22 cellular contexts compared by ENCODE assay signal in the genomic region with DNA sequence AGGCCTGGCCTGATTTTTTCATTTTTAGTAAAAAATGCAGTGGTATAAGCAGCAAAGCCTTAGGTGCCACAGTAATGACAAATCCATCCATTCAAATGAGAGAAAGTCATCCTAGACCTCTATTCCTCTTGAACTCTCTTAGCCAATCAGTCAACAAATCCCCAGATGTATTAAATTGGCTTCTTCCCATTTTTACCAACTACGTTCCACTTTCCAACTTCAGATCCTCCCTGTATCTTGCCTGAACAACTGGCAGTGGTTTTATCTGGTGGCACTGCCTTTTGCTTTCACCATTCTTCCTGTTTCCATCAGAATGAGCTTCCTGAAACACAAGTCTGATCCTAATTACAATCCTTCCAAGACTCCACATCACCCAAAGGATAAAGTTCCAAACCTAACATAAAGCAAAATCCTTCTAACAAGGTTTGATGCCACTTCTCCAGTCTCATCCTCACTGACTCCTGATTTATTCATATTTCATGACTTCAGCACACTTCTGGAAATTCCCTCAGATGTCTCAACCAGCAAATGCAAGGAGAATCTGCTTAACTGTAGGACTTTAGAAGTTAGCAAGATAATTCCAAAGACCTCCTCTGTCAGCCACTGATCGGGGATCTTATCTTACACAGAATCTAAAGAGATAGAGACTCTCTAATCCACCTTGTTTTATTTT.
A peak's percentile ranks its signal among the peaks of the same experiment; 100 is the strongest.
DNase-seq lines count a peak whose midpoint lies in the region; ATAC-seq, FAIRE-seq and TF ChIP-seq lines count a peak whose summit lies in the region.
"Had no signal": no experiment of that assay in that cellular context is flagged by ENCODE, and none has a peak within 500 bp of the region (broad histone marks: within the 10 kb centered on the region; RNA-seq: fewer than 3 reads in every experiment).

No MANE protein-coding gene starts in this region.

- no peak overlapping the region for H2BK15ac ChIP-seq in mesenchymal stem cell (ENCODE audit: low read depth, poor library complexity, severe bottlenecking)

- H2BK12ac ChIP-seq in mesenchymal stem cell (ENCODE audit: low read length in 2 of 2), result no peak overlapping the region

- no peaks in the 10 kb centered on the region for H3K79me1 ChIP-seq in mesenchymal stem cell (replicated peaks; ENCODE audit: low read length, poor library complexity, severe bottlenecking)

- no peak overlapping the region for H3K23ac ChIP-seq in mesenchymal stem cell (ENCODE audit: low read length in 2 of 2)

- in situ Hi-C loops in G401 (cut with HindIII; ENCODE audit: low sequenced_read_pairs), result no loop called here

- no peaks in the 10 kb centered on the region for H3K9me3 ChIP-seq in A549
- H3K9me3 ChIP-seq in mesenchymal stem cell (ENCODE audit: control insufficient read depth, low read length), result no peaks in the 10 kb centered on the region
- no peaks in the 10 kb centered on the region for H3K9me3 ChIP-seq in sigmoid colon
- H3K9me3 ChIP-seq: right atrium auricular region, upper lobe of right lung had no signal

- no peak for TF ChIP-seq RAD21 in A549 (conservative IDR thresholded peaks at IDR 0.05 in 1 of 2, IDR thresholded peaks at IDR 0.05 in 1 of 2)

- TF ChIP-seq CTCF in A549 (IDR thresholded peaks at IDR 0.05) (no peak), choroid plexus epithelial cell (conservative IDR thresholded peaks at IDR 0.05; ENCODE audit: low read depth, low read length) (no peak), sigmoid colon (IDR thresholded peaks at IDR 0.05) (no peak)

- H2AK5ac ChIP-seq in mesenchymal stem cell (ENCODE audit: low read length, severe bottlenecking), result peak overlapping the region; percentile 53

- ATAC-seq in A549, result peak in 1 of 2 experiments; percentile 58; a peak in 3 of 6 replicates
- no peak for ATAC-seq in HG03354 (IDR thresholded peaks at IDR 0.05; ENCODE audit: poor library complexity, severe bottlenecking, unreplicated experiment)
- ATAC-seq: activated naive CD8-positive, alpha-beta T cell treated with anti-CD3 and anti-CD28 coated beads, Interleukin-2, amount 50 U/mL, for 24 hours; stimulated activated naive CD8-positive, alpha-beta T cell treated with anti-CD3 and anti-CD28 coated beads, Interleukin-15, Interleukin-2, amounts not matched to agents 100 U/mL and 50 U/mL, for 24 hours had no signal

- H2BK5ac ChIP-seq in mesenchymal stem cell (ENCODE audit: low read depth, low read length, poor library complexity, severe bottlenecking), result no peak overlapping the region

- H3K9ac ChIP-seq in mesenchymal stem cell (ENCODE audit: low read length), result peak overlapping the region; percentile 81

- H3K4me3 ChIP-seq in A549 (no peak overlapping the region), choroid plexus epithelial cell (ENCODE audit: low read depth, low read length) (no peak overlapping the region), mesenchymal stem cell (ENCODE audit: insufficient read depth in 1 of 2, low read depth in 1 of 2, low read length in 2 of 2) (no peak overlapping the region), sigmoid colon (no peak overlapping the region)
- H3K4me3 ChIP-seq: cardiac muscle cell, right atrium auricular region, upper lobe of right lung had no signal

- no peak overlapping the region for H3K18ac ChIP-seq in mesenchymal stem cell (ENCODE audit: low read depth in 1 of 2, low read length in 2 of 2)

- H3K4me1 ChIP-seq in A549 (peaks cover 34% of the 10 kb centered on the region), mesenchymal stem cell (ENCODE audit: control insufficient read depth, insufficient read depth, low read depth, low read length) (peaks cover 2% of the 10 kb centered on the region), sigmoid colon (peaks cover 0 to 26% (median 17%) of the 10 kb centered on the region in 4 donors)
- H3K4me1 ChIP-seq: upper lobe of right lung had no signal

- POLR2A ChIA-PET in A549 (lab: Yijun Ruan, JAX), result no interaction called here

- peak overlapping the region; percentile 85 to 92 for H3K27ac ChIP-seq in A549
- peak overlapping the region; percentile 31 for H3K27ac ChIP-seq in mesenchymal stem cell (ENCODE audit: low read length, poor library complexity, severe bottlenecking)
- H3K27ac ChIP-seq in sigmoid colon, result peak overlapping the region in 1 of 4 donors; percentile 28
- H3K27ac ChIP-seq: cardiac muscle cell, upper lobe of right lung had no signal

- no peaks in the 10 kb centered on the region for H3K27me3 ChIP-seq in mesenchymal stem cell (ENCODE audit: control insufficient read depth in 1 of 2, insufficient read depth in 1 of 2, low read length in 2 of 2)
- no peaks in the 10 kb centered on the region for H3K27me3 ChIP-seq in sigmoid colon
- H3K27me3 ChIP-seq: cardiac muscle cell, right atrium auricular region, upper lobe of right lung had no signal

- H3K4me2 ChIP-seq in A549 (no peak overlapping the region; the same call in 2 of the 3 replicates), mesenchymal stem cell (ENCODE audit: low read length, poor library complexity, severe bottlenecking) (no peak overlapping the region)

- H3K36me3 ChIP-seq in mesenchymal stem cell (ENCODE audit: control insufficient read depth in 1 of 2, insufficient read depth in 2 of 2, low read depth in 1 of 2, low read length in 2 of 2), result no peaks in the 10 kb centered on the region
- H3K36me3 ChIP-seq in sigmoid colon, result no peaks in the 10 kb centered on the region
- H3K36me3 ChIP-seq: cardiac muscle cell, right atrium auricular region, upper lobe of right lung had no signal

- no peak overlapping the region for H3K14ac ChIP-seq in mesenchymal stem cell (ENCODE audit: low read length in 2 of 2)

- TF ChIP-seq EP300 in A549 (IDR thresholded peaks at IDR 0.05) (no peak), sigmoid colon (IDR thresholded peaks at IDR 0.05) (no peak)

- no peak overlapping the region for H3K4ac ChIP-seq in mesenchymal stem cell (ENCODE audit: low read depth in 1 of 2, low read length in 2 of 2)

- no peak overlapping the region for H4K91ac ChIP-seq in mesenchymal stem cell (ENCODE audit: low read length)

- H4K8ac ChIP-seq in mesenchymal stem cell (ENCODE audit: low read length), result no peak overlapping the region

- H2BK120ac ChIP-seq in mesenchymal stem cell (ENCODE audit: low read depth, low read length), result no peak overlapping the region

- FAIRE-seq in A549 (lab: Jason Lieb, UNC), result no peak
- FAIRE-seq: H1 had no signal

- intact Hi-C loops in sigmoid colon (cut with DNase I), result no loop called here

- peak in 1 of 2 experiments; percentile 16 for DNase-seq in A549 (ENCODE audit: low read depth in 1 of 2, low spot score in 1 of 2)
- DNase-seq in LHCN-M2 (ENCODE audit: low read depth), result peak; percentile 35
- peak; percentile 41 for DNase-seq in choroid plexus epithelial cell (ENCODE audit: low read depth)
- no peak for DNase-seq in mesenchymal stem cell
- no peak for DNase-seq in sigmoid colon
- no peak for DNase-seq in activated T-cell treated with anti-CD3 and anti-CD28 coated beads, Interleukin-2, amount 50 U/mL, for 48 hours
- no peak for DNase-seq in G401 (ENCODE audit: low spot score)
- DNase-seq: activated CD4-positive, alpha-beta T cell treated with anti-CD3 and anti-CD28 coated beads for 1 hour; activated naive CD8-positive, alpha-beta T cell treated with anti-CD3 and anti-CD28 coated beads, Interleukin-2, amount 50 U/mL, for 24 hours; CD8-positive, alpha-beta memory T cell; DMS79; effector CD8-positive, alpha-beta T cell; left cardiac atrium; NCI-H1048; NCI-H2107; NCI-H526; stimulated activated naive CD8-positive, alpha-beta T cell treated with anti-CD3 and anti-CD28 coated beads, Interleukin-15, Interleukin-2, amounts not matched to agents 100 U/mL and 50 U/mL, for 24 hours; upper lobe of right lung had no signal

- no peak overlapping the region for H2AFZ ChIP-seq in mesenchymal stem cell (ENCODE audit: low read depth, low read length)

- CTCF ChIA-PET in A549 (lab: Yijun Ruan, JAX), result interaction anchor here (0.7 to 1.2 kb wide), 3 partner anchors 87 to 257 kb away, joined by 3 to 5 read pairs (median 4); no protein-coding TSS in a partner anchor

- TF ChIP-seq POLR2A in A549 (IDR thresholded peaks at IDR 0.05; ENCODE audit: low read length), result no peak
- no peak for TF ChIP-seq POLR2A in sigmoid colon (IDR thresholded peaks at IDR 0.05)

- 78% methylated on average over 2 of the region's 2 CpGs for WGBS in A549 (ENCODE audit: missing lambda C conversion rate)
- WGBS in mesenchymal stem cell, result 98% methylated on average over 2 of the region's 2 CpGs
- 87 to 90% methylated on average over 2 of the region's 2 CpGs for WGBS in sigmoid colon, 2 donors

TF ChIP-seq in A549, 52 proteins besides CTCF, POLR2A, EP300 and RAD21 (continues in another document):
- TF ChIP-seq EHMT2 (IDR thresholded peaks at IDR 0.05; ENCODE audit: low read depth) (no peak), ZFP36 (IDR thresholded peaks at IDR 0.05; ENCODE audit: borderline replicate concordance, partially characterized antibody) (no peak), BHLHE40 (IDR thresholded peaks at IDR 0.05; ENCODE audit: low read depth, low read length) (no peak), HOXB13 (CRISPR knock-in tag; IDR thresholded peaks at IDR 0.05; ENCODE audit: low read depth) (no peak), MYC (IDR thresholded peaks at IDR 0.05; ENCODE audit: borderline replicate concordance, low read length) (no peak), RARB (CRISPR knock-in tag; IDR thresholded peaks at IDR 0.05) (no peak), JUNB (IDR thresholded peaks at IDR 0.05) (no peak), RFX5 (IDR thresholded peaks at IDR 0.05) (no peak), KDM1A (IDR thresholded peaks at IDR 0.05; ENCODE audit: low read depth) (no peak)
- TF ChIP-seq, protein P1, sequence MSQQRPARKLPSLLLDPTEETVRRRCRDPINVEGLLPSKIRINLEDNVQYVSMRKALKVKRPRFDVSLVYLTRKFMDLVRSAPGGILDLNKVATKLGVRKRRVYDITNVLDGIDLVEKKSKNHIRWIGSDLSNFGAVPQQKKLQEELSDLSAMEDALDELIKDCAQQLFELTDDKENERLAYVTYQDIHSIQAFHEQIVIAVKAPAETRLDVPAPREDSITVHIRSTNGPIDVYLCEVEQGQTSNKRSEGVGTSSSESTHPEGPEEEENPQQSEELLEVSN (IDR thresholded peaks at IDR 0.05; ENCODE audit: borderline replicate concordance, low read depth), result no peak
- TF ChIP-seq, protein P2, sequence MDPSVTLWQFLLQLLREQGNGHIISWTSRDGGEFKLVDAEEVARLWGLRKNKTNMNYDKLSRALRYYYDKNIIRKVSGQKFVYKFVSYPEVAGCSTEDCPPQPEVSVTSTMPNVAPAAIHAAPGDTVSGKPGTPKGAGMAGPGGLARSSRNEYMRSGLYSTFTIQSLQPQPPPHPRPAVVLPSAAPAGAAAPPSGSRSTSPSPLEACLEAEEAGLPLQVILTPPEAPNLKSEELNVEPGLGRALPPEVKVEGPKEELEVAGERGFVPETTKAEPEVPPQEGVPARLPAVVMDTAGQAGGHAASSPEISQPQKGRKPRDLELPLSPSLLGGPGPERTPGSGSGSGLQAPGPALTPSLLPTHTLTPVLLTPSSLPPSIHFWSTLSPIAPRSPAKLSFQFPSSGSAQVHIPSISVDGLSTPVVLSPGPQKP (IDR thresholded peaks at IDR 0.05; ENCODE audit: low read depth, low read length), result no peak

Comparison
In these comparisons a context has a peak if more than half of its experiments do, and no peak if none do; other contexts are left out.
1. DNase-seq: peak in LHCN-M2 (single experiment) and choroid plexus epithelial cell (single experiment); none in mesenchymal stem cell (single experiment), sigmoid colon (single experiment), activated T-cell treated with anti-CD3 and anti-CD28 coated beads, Interleukin-2, amount 50 U/mL, for 48 hours (0 of 2) and G401 (single experiment).